8 cellular contexts compared by ENCODE assay signal in genomic region chr15:58410353-58410752, GRCh38. TPM values are rescaled to one million over a fixed set of nuclear protein-coding genes. Genes with fewer than 3 reads are reported as not detected.
DNase-seq lines count a peak whose midpoint lies in the region; ATAC-seq and TF ChIP-seq lines count a peak whose summit lies in the region.

No MANE protein-coding gene starts in this region.

- ATAC-seq in stimulated activated naive CD8-positive, alpha-beta T cell treated with anti-CD3 and anti-CD28 coated beads, Interleukin-15, Interleukin-2, amounts not matched to agents 100 U/mL and 50 U/mL, for 24 hours, result peak; percentile 91
- ATAC-seq in GM18520 (IDR thresholded peaks at IDR 0.05; ENCODE audit: unreplicated experiment), result no peak

- peaks cover 0 to 2% (median 1%) of the 10 kb centered on the region in 3 donors for H3K27me3 Mint-ChIP-seq in immature natural killer cell (ENCODE audit: low read depth in 3 of 3)

- no peaks in the 10 kb centered on the region for H3K9me3 ChIP-seq in testis

- H3K9me3 Mint-ChIP-seq in immature natural killer cell, result peaks cover 0 to 2% (median 0%) of the 10 kb centered on the region in 6 donors

- WGBS in testis, 2 donors, result 57 to 61% methylated on average over 4 of the region's 4 CpGs

- no peak overlapping the region for H3K4me3 ChIP-seq in testis

- intact Hi-C loops in testis (cut with DNase I; ENCODE audit: low total_unique reads), result no loop called here

- TF ChIP-seq POLR2A in testis (IDR thresholded peaks at IDR 0.05), result no peak

- TF ChIP-seq CTCF in testis (IDR thresholded peaks at IDR 0.05), result no peak

- no peaks in the 10 kb centered on the region for H3K4me1 ChIP-seq in testis

- no peak overlapping the region for H3K27ac ChIP-seq in testis

- peak overlapping the region; percentile 87 to 93 (median 89) for H3K4me3 Mint-ChIP-seq in immature natural killer cell

- H3K27ac Mint-ChIP-seq in immature natural killer cell, result peak overlapping the region; percentile 83 to 96 (median 92)

- DNase-seq in LHCN-M2 (ENCODE audit: low read depth) (peak; percentile 67), immature natural killer cell (peak; percentile 54 to 69 (median 58)), EL (no peak), SK-N-DZ (ENCODE audit: low spot score) (no peak), testis (no peak)
- DNase-seq in activated CD8-positive, alpha-beta memory T cell treated with anti-CD3 and anti-CD28 coated beads, Interleukin-2, amount 50 U/mL, for 4 hours, result peak; percentile 44
- DNase-seq in stimulated activated naive CD8-positive, alpha-beta T cell treated with anti-CD3 and anti-CD28 coated beads, Interleukin-15, Interleukin-2, amounts not matched to agents 100 U/mL and 50 U/mL, for 24 hours, result peak; percentile 48

- no peaks in the 10 kb centered on the region for H3K27me3 ChIP-seq in testis

- peaks cover 0 to 4% (median 3%) of the 10 kb centered on the region in 3 donors for H3K36me3 Mint-ChIP-seq in immature natural killer cell

- peaks cover 12 to 31% of the 10 kb centered on the region in 2 donors for H3K4me1 Mint-ChIP-seq in immature natural killer cell

- no peaks in the 10 kb centered on the region for H3K36me3 ChIP-seq in testis (ENCODE audit: low read depth, missing control alignments)

RNA-seq across cellular contexts. Expression of gene LIPC, which starts 21.4 kb away (rescaled TPM):
- total RNA-seq in LHCN-M2 (2014; rRNA removed), result 0.40 and 1.3 TPM in 2 replicates
- 1.00 TPM for polyA plus RNA-seq in LHCN-M2 (2012)
- 1 to 10 TPM; 2.4 to 6.8 (median 2.8) TPM for polyA plus RNA-seq in immature natural killer cell
- polyA plus RNA-seq in SK-N-DZ (2014; cell fraction: cytosol; rRNA removed), result not detected in 2 replicates
- polyA plus RNA-seq in SK-N-DZ (2014; cell fraction: nucleus; rRNA removed), result not detected in 2 replicates
- total RNA-seq in testis, result under 1 TPM in 1 of 2 donors, not detected in 1; 0.12 TPM
- polyA plus RNA-seq in testis (ENCODE audit: insufficient read depth, low read depth, low replicate concordance), result 0.37 TPM

Comparison
In these comparisons a context has a peak if more than half of its experiments do, and no peak if none do; other contexts are left out.
1. DNase-seq: peak in LHCN-M2 (single experiment), activated CD8-positive, alpha-beta memory T cell treated with anti-CD3 and anti-CD28 coated beads, Interleukin-2, amount 50 U/mL, for 4 hours (single experiment), immature natural killer cell (3 of 3) and stimulated activated naive CD8-positive, alpha-beta T cell treated with anti-CD3 and anti-CD28 coated beads, Interleukin-15, Interleukin-2, amounts not matched to agents 100 U/mL and 50 U/mL, for 24 hours (single experiment); none in EL (single experiment), SK-N-DZ (single experiment) and testis (single experiment).